ENCODE assay signal across 12 cellular contexts in the genomic region with DNA sequence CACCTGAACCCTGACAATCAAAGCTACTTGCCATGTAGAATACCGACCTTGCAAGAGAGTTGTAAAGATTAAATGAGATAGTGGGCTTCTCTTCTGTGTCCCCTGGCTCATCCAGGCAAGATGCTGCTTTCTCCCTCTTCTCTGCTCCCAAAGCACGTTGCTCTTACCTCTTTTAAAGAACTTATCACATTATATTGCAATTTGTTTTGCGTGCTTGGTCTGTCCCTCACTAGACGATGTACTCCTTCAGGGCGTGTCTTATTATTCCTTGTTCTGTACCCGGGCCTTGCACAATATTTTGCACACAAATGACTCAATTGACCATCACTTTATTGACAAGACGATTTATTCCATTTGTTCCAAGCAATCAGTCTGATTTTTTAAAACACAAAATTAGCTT. TPM values are rescaled to one million over a fixed set of nuclear protein-coding genes. Genes with fewer than 3 reads are reported as not detected.
DNase-seq lines count a peak whose midpoint lies in the region; ATAC-seq and TF ChIP-seq lines count a peak whose summit lies in the region.
"Had no signal": no experiment of that assay in that cellular context is flagged by ENCODE, and none has a peak within 500 bp of the region (broad histone marks: within the 10 kb centered on the region; RNA-seq: fewer than 3 reads in every experiment).

No MANE protein-coding gene starts in this region.

- H3K9me3 Mint-ChIP-seq in activated T-cell treated with anti-CD3 and anti-CD28 coated beads, Interleukin-2, amount 50 U/mL, for 24 hours, result no peaks in the 10 kb centered on the region
- no peaks in the 10 kb centered on the region for H3K9me3 Mint-ChIP-seq in activated CD8-positive, alpha-beta memory T cell treated with anti-CD3 and anti-CD28 coated beads, Interleukin-2, amount 10 ng/mL, durations not matched to agents 7 days and 5 days (ENCODE audit: low read depth)
- H3K9me3 Mint-ChIP-seq: neural progenitor cell; stimulated activated naive CD8-positive, alpha-beta T cell treated with anti-CD3 and anti-CD28 coated beads, Interleukin-15, amount 100 ng/mL, for 72 hours had no signal

- H4K20me1 ChIP-seq in osteoblast (ENCODE audit: insufficient read depth, low read length), result no peaks in the 10 kb centered on the region

- H3K4me1 Mint-ChIP-seq in activated T-cell treated with anti-CD3 and anti-CD28 coated beads, Interleukin-2, amount 50 U/mL, for 24 hours (ENCODE audit: low read depth), result no peaks in the 10 kb centered on the region
- H3K4me1 Mint-ChIP-seq in activated CD8-positive, alpha-beta memory T cell treated with anti-CD3 and anti-CD28 coated beads, Interleukin-2, amount 10 ng/mL, durations not matched to agents 7 days and 5 days, result no peaks in the 10 kb centered on the region
- H3K4me1 Mint-ChIP-seq: stimulated activated naive CD8-positive, alpha-beta T cell treated with anti-CD3 and anti-CD28 coated beads, Interleukin-15, amount 100 ng/mL, for 72 hours had no signal

- peaks cover 42% of the 10 kb centered on the region for H3K79me2 ChIP-seq in osteoblast (ENCODE audit: insufficient read depth, low read length)

- DNase-seq in amniotic epithelial cell (ENCODE audit: low read depth), result peak; percentile 67
- DNase-seq in fibroblast of the conjunctiva (ENCODE audit: low read depth), result peak; percentile 53
- DNase-seq in osteoblast (ENCODE audit: insufficient read length, low spot score, missing footprints), result no peak
- peak in 1 of 2 donors; percentile 34 for DNase-seq in uterus
- DNase-seq in activated T-cell treated with anti-CD3 and anti-CD28 coated beads, Interleukin-2, amount 50 U/mL, for 24 hours, result no peak
- no peak for DNase-seq in stimulated activated CD4-positive, alpha-beta T cell treated with anti-CD3 and anti-CD28 coated beads, Interleukin-4, amount 100 ng/mL, for 24 hours
- no peak for DNase-seq in activated CD8-positive, alpha-beta memory T cell treated with anti-CD3 and anti-CD28 coated beads, Interleukin-2, amount 10 ng/mL, durations not matched to agents 7 days and 5 days
- DNase-seq: anterior cingulate cortex; NCI-H510A; stimulated activated CD4-positive, alpha-beta T cell treated with anti-CD3 and anti-CD28 coated beads, Interleukin-1b, Interleukin-23, amount 100 ng/mL, for 48 hours; stimulated activated naive CD8-positive, alpha-beta T cell treated with anti-CD3 and anti-CD28 coated beads, Interleukin-15, amount 100 ng/mL, for 72 hours had no signal

- ATAC-seq in activated CD8-positive, alpha-beta memory T cell treated with anti-CD3 and anti-CD28 coated beads, Interleukin-2, amount 10 ng/mL, durations not matched to agents 7 days and 5 days, result no peak
- ATAC-seq: stimulated activated naive CD8-positive, alpha-beta T cell treated with anti-CD3 and anti-CD28 coated beads, Interleukin-15, amount 100 ng/mL, for 72 hours had no signal

- peak overlapping the region; percentile 76 for H3K4me2 ChIP-seq in osteoblast (ENCODE audit: insufficient read depth, low read length)
- H3K4me2 ChIP-seq: neural progenitor cell had no signal

- H3K4me3 ChIP-seq in osteoblast (ENCODE audit: insufficient read depth, low read length) (peak overlapping the region; percentile 73), uterus (peak overlapping the region; percentile 36 to 52)
- H3K4me3 ChIP-seq: neural progenitor cell had no signal

- intact Hi-C loops in uterus (cut with DNase I; ENCODE audit: low total_unique reads), result loop anchor here (5.0 kb wide), 1 partner anchor 148 kb away; no protein-coding TSS in a partner anchor

- peak overlapping the region; percentile 50 for H2AFZ ChIP-seq in osteoblast (ENCODE audit: low read length)
- H2AFZ ChIP-seq: neural progenitor cell had no signal

- peaks cover 5% of the 10 kb centered on the region for H3K36me3 ChIP-seq in osteoblast (ENCODE audit: insufficient read depth, low read length)
- no peaks in the 10 kb centered on the region for H3K36me3 ChIP-seq in uterus
- H3K36me3 ChIP-seq: neural progenitor cell had no signal

- H3K27ac ChIP-seq in osteoblast (ENCODE audit: low read depth, low read length) (peak overlapping the region; percentile 70), uterus (peak overlapping the region; percentile 87 to 97)
- H3K27ac ChIP-seq: neural progenitor cell had no signal

- TF ChIP-seq CTCF in osteoblast (IDR thresholded peaks at IDR 0.05; ENCODE audit: extremely low read depth, low read depth, low read length) (no peak), uterus (IDR thresholded peaks at IDR 0.05) (no peak)

- no peaks in the 10 kb centered on the region for H3K27me3 ChIP-seq in osteoblast (ENCODE audit: insufficient read depth, low read length)
- H3K27me3 ChIP-seq in uterus, result no peaks in the 10 kb centered on the region
- H3K27me3 ChIP-seq: neural progenitor cell had no signal

- H3K4me3 Mint-ChIP-seq in activated T-cell treated with anti-CD3 and anti-CD28 coated beads, Interleukin-2, amount 50 U/mL, for 24 hours, result no peak overlapping the region
- no peak overlapping the region for H3K4me3 Mint-ChIP-seq in activated CD8-positive, alpha-beta memory T cell treated with anti-CD3 and anti-CD28 coated beads, Interleukin-2, amount 10 ng/mL, durations not matched to agents 7 days and 5 days
- H3K4me3 Mint-ChIP-seq: neural progenitor cell; stimulated activated naive CD8-positive, alpha-beta T cell treated with anti-CD3 and anti-CD28 coated beads, Interleukin-15, amount 100 ng/mL, for 72 hours had no signal

- no peaks in the 10 kb centered on the region for H3K9me3 ChIP-seq in osteoblast (ENCODE audit: low read depth, low read length)
- H3K9me3 ChIP-seq in uterus, result no peaks in the 10 kb centered on the region

- no peak overlapping the region for H3K27ac Mint-ChIP-seq in activated T-cell treated with anti-CD3 and anti-CD28 coated beads, Interleukin-2, amount 50 U/mL, for 24 hours
- H3K27ac Mint-ChIP-seq in activated CD8-positive, alpha-beta memory T cell treated with anti-CD3 and anti-CD28 coated beads, Interleukin-2, amount 10 ng/mL, durations not matched to agents 7 days and 5 days, result no peak overlapping the region
- H3K27ac Mint-ChIP-seq: neural progenitor cell; stimulated activated naive CD8-positive, alpha-beta T cell treated with anti-CD3 and anti-CD28 coated beads, Interleukin-15, amount 100 ng/mL, for 72 hours had no signal

- TF ChIP-seq POLR2A in uterus (IDR thresholded peaks at IDR 0.05), result no peak

- no peaks in the 10 kb centered on the region for H3K27me3 Mint-ChIP-seq in activated T-cell treated with anti-CD3 and anti-CD28 coated beads, Interleukin-2, amount 50 U/mL, for 24 hours
- no peaks in the 10 kb centered on the region for H3K27me3 Mint-ChIP-seq in activated CD8-positive, alpha-beta memory T cell treated with anti-CD3 and anti-CD28 coated beads, Interleukin-2, amount 10 ng/mL, durations not matched to agents 7 days and 5 days
- H3K27me3 Mint-ChIP-seq: stimulated activated naive CD8-positive, alpha-beta T cell treated with anti-CD3 and anti-CD28 coated beads, Interleukin-15, amount 100 ng/mL, for 72 hours had no signal

- no peaks in the 10 kb centered on the region for H3K36me3 Mint-ChIP-seq in activated T-cell treated with anti-CD3 and anti-CD28 coated beads, Interleukin-2, amount 50 U/mL, for 24 hours (ENCODE audit: low read depth)
- no peaks in the 10 kb centered on the region for H3K36me3 Mint-ChIP-seq in activated CD8-positive, alpha-beta memory T cell treated with anti-CD3 and anti-CD28 coated beads, Interleukin-2, amount 10 ng/mL, durations not matched to agents 7 days and 5 days
- H3K36me3 Mint-ChIP-seq: neural progenitor cell had no signal

- H3K4me1 ChIP-seq in osteoblast (ENCODE audit: insufficient read depth, low read length) (peaks cover 57% of the 10 kb centered on the region), uterus (peaks cover 0 to 4% of the 10 kb centered on the region in 2 donors)
- H3K4me1 ChIP-seq: neural progenitor cell had no signal

- CTCF ChIA-PET in activated CD8-positive, alpha-beta memory T cell treated with anti-CD3 and anti-CD28 coated beads, Interleukin-2, amount 10 ng/mL, durations not matched to agents 7 days and 5 days (lab: Charles Lee), result no interaction called here

RNA-seq across cellular contexts. Expression of a gene that starts 3.3 kb away (rescaled TPM):
- total RNA-seq in osteoblast (1,107 and 1,400 TPM in 2 replicates), uterus (1,000 to 10,000 TPM; 1,699 to 4,675 (median 2,258) TPM)
- total RNA-seq in activated CD8-positive, alpha-beta memory T cell treated with anti-CD3 and anti-CD28 coated beads, Interleukin-2, amount 10 ng/mL, durations not matched to agents 7 days and 5 days, result not detected

Comparison
In these comparisons a context has a peak if more than half of its experiments do, and no peak if none do; other contexts are left out.
1. DNase-seq: peak in amniotic epithelial cell (single experiment) and fibroblast of the conjunctiva (single experiment); none in osteoblast (single experiment), activated T-cell treated with anti-CD3 and anti-CD28 coated beads, Interleukin-2, amount 50 U/mL, for 24 hours (single experiment), stimulated activated CD4-positive, alpha-beta T cell treated with anti-CD3 and anti-CD28 coated beads, Interleukin-4, amount 100 ng/mL, for 24 hours (single experiment) and activated CD8-positive, alpha-beta memory T cell treated with anti-CD3 and anti-CD28 coated beads, Interleukin-2, amount 10 ng/mL, durations not matched to agents 7 days and 5 days (single experiment).
2. RNA of a gene that starts 3.3 kb away (total RNA-seq): 1,699 to 4,675 TPM in uterus and 1,107 to 1,400 TPM in osteoblast; not detected in activated CD8-positive, alpha-beta memory T cell treated with anti-CD3 and anti-CD28 coated beads, Interleukin-2, amount 10 ng/mL, durations not matched to agents 7 days and 5 days; every median in the first group is over 1,000 times any median in the second.